Comparison of ENCODE assay signal across 23 cellular contexts in genomic region chr14:74648643-74649042, GRCh38. TPM values are rescaled to one million over a fixed set of nuclear protein-coding genes. Genes with fewer than 3 reads are reported as not detected.
DNase-seq lines count a peak whose midpoint lies in the region; ATAC-seq, FAIRE-seq and TF ChIP-seq lines count a peak whose summit lies in the region.
"Had no signal": no experiment of that assay in that cellular context is flagged by ENCODE, and none has a peak within 500 bp of the region (broad histone marks: within the 10 kb centered on the region; RNA-seq: fewer than 3 reads in every experiment).

No MANE protein-coding gene starts in this region.

- no peak overlapping the region for H3K18ac ChIP-seq in H1 (ENCODE audit: extremely low read depth, low read length)

- H3K27me3 Mint-ChIP-seq in CD4-positive, CD25-positive, alpha-beta regulatory T cell = peaks cover 5% of the 10 kb centered on the region
- H3K27me3 Mint-ChIP-seq in nephron (ENCODE audit: low read depth) = no peaks in the 10 kb centered on the region
- H3K27me3 Mint-ChIP-seq in type B pancreatic cell = peaks cover 3% of the 10 kb centered on the region
- H3K27me3 Mint-ChIP-seq: activated naive CD4-positive, alpha-beta T cell treated with anti-CD3 and anti-CD28 coated beads, Interleukin-2, amount 50 U/mL, for 24 hours had no signal

- no peak for FAIRE-seq in H1 (lab: Jason Lieb, UNC)
- FAIRE-seq: islet of Langerhans had no signal

- CTCF ChIA-PET in H1 (lab: Charles Lee; ENCODE audit: partially characterized antibody) = interaction anchor here (1.0 to 8.7 kb wide), 5 partner anchors 8 to 257 kb away, joined by 3 to 87 read pairs (median 6); partner anchors contain the start of gene LTBP2

- H3K14ac ChIP-seq in H1 (ENCODE audit: insufficient read length) = no peak overlapping the region

- H3K4me1 ChIP-seq in CD4-positive, CD25-positive, alpha-beta regulatory T cell (ENCODE audit: control insufficient read depth, insufficient read depth, low read length, poor library complexity, severe bottlenecking) = no peaks in the 10 kb centered on the region
- peaks cover 0 to 11% (median 4%) of the 10 kb centered on the region in 4 experiments; a peak in 5 of 7 replicates for H3K4me1 ChIP-seq in H1 (replicated peaks in 1 of 4; ENCODE audit: control insufficient read depth in 3 of 4, insufficient read depth in 4 of 4, low read length in 3 of 4)
- H3K4me1 ChIP-seq: colonic mucosa, Peyer's patch had no signal

- no peaks in the 10 kb centered on the region for H3K36me3 Mint-ChIP-seq in CD4-positive, CD25-positive, alpha-beta regulatory T cell
- no peaks in the 10 kb centered on the region for H3K36me3 Mint-ChIP-seq in nephron (ENCODE audit: low read depth)
- no peaks in the 10 kb centered on the region for H3K36me3 Mint-ChIP-seq in type B pancreatic cell
- H3K36me3 Mint-ChIP-seq: activated naive CD4-positive, alpha-beta T cell treated with anti-CD3 and anti-CD28 coated beads, Interleukin-2, amount 50 U/mL, for 24 hours; CD4-positive, alpha-beta memory T cell had no signal

- no peaks in the 10 kb centered on the region for H3K79me2 ChIP-seq in H1 (ENCODE audit: control insufficient read depth in 1 of 2, insufficient read depth in 2 of 2, low read length in 2 of 2)

- H3K9me3 ChIP-seq in CD4-positive, CD25-positive, alpha-beta regulatory T cell (ENCODE audit: control insufficient read depth in 2 of 2, low read length in 2 of 2) = no peaks in the 10 kb centered on the region
- H3K9me3 ChIP-seq in H1 (ENCODE audit: insufficient read depth in 2 of 2, low read depth in 1 of 2, low read length in 1 of 2) = no peaks in the 10 kb centered on the region
- H3K9me3 ChIP-seq: colonic mucosa, lower lobe of right lung, Peyer's patch, testis had no signal

- no peak overlapping the region for H2AK5ac ChIP-seq in H1 (ENCODE audit: low read depth, low read length)

- H2AFZ ChIP-seq in H1 (ENCODE audit: low read length) = no peak overlapping the region
- H2AFZ ChIP-seq: GM23248 had no signal

- H4K8ac ChIP-seq in H1 (ENCODE audit: extremely low read depth, insufficient read depth, low read length) = no peak overlapping the region

- H3K9ac ChIP-seq in H1 (replicated peaks in 1 of 4; ENCODE audit: extremely low read depth in 1 of 4, low read depth in 3 of 4, low read length in 3 of 4) = no peak overlapping the region
- H3K9ac ChIP-seq: GM23248 had no signal

- no peak overlapping the region for H4K5ac ChIP-seq in H1 (ENCODE audit: insufficient read length, low read depth, low read length)

- H3K4me3 Mint-ChIP-seq in CD4-positive, CD25-positive, alpha-beta regulatory T cell = no peak overlapping the region
- peak overlapping the region in 1 of 3 experiments; percentile 71 for H3K4me3 Mint-ChIP-seq in nephron
- H3K4me3 Mint-ChIP-seq in type B pancreatic cell = no peak overlapping the region
- H3K4me3 Mint-ChIP-seq: activated naive CD4-positive, alpha-beta T cell treated with anti-CD3 and anti-CD28 coated beads, Interleukin-2, amount 50 U/mL, for 24 hours; activated T-cell treated with anti-CD3 and anti-CD28 coated beads, Interleukin-2, amount 50 U/mL, for 72 hours; CD4-positive, alpha-beta memory T cell; stimulated activated memory B cell treated with anti-CD40 and anti-IgM and Interleukin-4, amounts not matched to agents 10 μg/mL and 1 μg/mL and 100 μg/mL, for 72 hours had no signal

- H2BK5ac ChIP-seq in H1 (ENCODE audit: low read depth, low read length) = no peak overlapping the region

- ATAC-seq in CD4-positive, CD25-positive, alpha-beta regulatory T cell (ENCODE audit: low read depth in 2 of 2) = no peak
- ATAC-seq in GM21390 (IDR thresholded peaks at IDR 0.05; ENCODE audit: unreplicated experiment) (no peak), HG02642 (IDR thresholded peaks at IDR 0.05; ENCODE audit: poor library complexity, unreplicated experiment) (no peak)
- ATAC-seq: activated CD4-positive, CD25-positive, alpha-beta regulatory T cell treated with anti-CD3 and anti-CD28 coated beads, Interleukin-2, amount 50 U/mL, for 24 hours; activated T-cell treated with anti-CD3 and anti-CD28 coated beads, Interleukin-2, amount 50 U/mL, for 72 hours; stimulated activated memory B cell treated with anti-CD40 and anti-IgM and Interleukin-4, amounts not matched to agents 10 μg/mL and 1 μg/mL and 100 μg/mL, for 72 hours had no signal

- no peaks in the 10 kb centered on the region for H3K79me1 ChIP-seq in H1 (ENCODE audit: low read depth, low read length)

- no peak overlapping the region for H2BK15ac ChIP-seq in H1 (ENCODE audit: low read length)

- no peak overlapping the region for H2BK12ac ChIP-seq in H1 (ENCODE audit: low read depth, low read length)

- no peaks in the 10 kb centered on the region for H3K9me3 Mint-ChIP-seq in CD4-positive, CD25-positive, alpha-beta regulatory T cell
- H3K9me3 Mint-ChIP-seq in nephron (no peaks in the 10 kb centered on the region), type B pancreatic cell (no peaks in the 10 kb centered on the region)
- H3K9me3 Mint-ChIP-seq: activated naive CD4-positive, alpha-beta T cell treated with anti-CD3 and anti-CD28 coated beads, Interleukin-2, amount 50 U/mL, for 24 hours; activated T-cell treated with anti-CD3 and anti-CD28 coated beads, Interleukin-2, amount 50 U/mL, for 72 hours; CD4-positive, alpha-beta memory T cell; stimulated activated memory B cell treated with anti-CD40 and anti-IgM and Interleukin-4, amounts not matched to agents 10 μg/mL and 1 μg/mL and 100 μg/mL, for 72 hours had no signal

- TF ChIP-seq CTCF in H1 (IDR thresholded peaks at IDR 0.05; ENCODE audit: control extremely low read depth in 1 of 3, insufficient read depth in 1 of 3, low read depth in 1 of 3, low read length in 3 of 3) = no peak
- no peak for TF ChIP-seq CTCF in nephron (IDR thresholded peaks at IDR 0.05; ENCODE audit: unreplicated experiment in 3 of 3)
- TF ChIP-seq CTCF in type B pancreatic cell (conservative IDR thresholded peaks at IDR 0.05) = no peak

- WGBS in H1 (ENCODE audit: extremely low coverage in 1 of 2, insufficient coverage in 1 of 2, insufficient read length in 1 of 2, insufficient replicate concordance in 2 of 2, low coverage in 1 of 2, low lambda C conversion rate in 2 of 2, missing lambda C conversion rate in 1 of 2), 2 experiments = 85% methylated on average over 9 of the region's 9 CpGs; no CpG with 5 or more reads in 1 of the 2 experiments

- H3K27me3 ChIP-seq in CD4-positive, CD25-positive, alpha-beta regulatory T cell (ENCODE audit: control insufficient read depth, insufficient read depth, low read length) = peaks cover 2% of the 10 kb centered on the region
- no peaks in the 10 kb centered on the region for H3K27me3 ChIP-seq in H1 (replicated peaks in 1 of 4; ENCODE audit: control insufficient read depth in 3 of 4, extremely low read depth in 1 of 4, insufficient read depth in 3 of 4, low read length in 3 of 4)
- H3K27me3 ChIP-seq: colonic mucosa, Peyer's patch, testis had no signal

- TF ChIP-seq EP300 in H1 (IDR thresholded peaks at IDR 0.05; ENCODE audit: borderline replicate concordance in 1 of 2, low read depth in 2 of 2, low read length in 2 of 2) = no peak

- no peak overlapping the region for H3K4me2 ChIP-seq in H1 (ENCODE audit: insufficient read depth in 1 of 2, low read depth in 2 of 2, low read length in 2 of 2)

- peaks cover 3% of the 10 kb centered on the region for H3K36me3 ChIP-seq in CD4-positive, CD25-positive, alpha-beta regulatory T cell (ENCODE audit: control insufficient read depth, insufficient read depth, low read length)
- no peaks in the 10 kb centered on the region for H3K36me3 ChIP-seq in H1 (ENCODE audit: control insufficient read depth in 2 of 4, insufficient read depth in 4 of 4, low read length in 3 of 4)
- H3K36me3 ChIP-seq: colonic mucosa, lower lobe of right lung, Peyer's patch had no signal

- no peak overlapping the region for H3K4me3 ChIP-seq in CD4-positive, CD25-positive, alpha-beta regulatory T cell (ENCODE audit: low read depth, low read length)
- no peak overlapping the region for H3K4me3 ChIP-seq in H1 (ENCODE audit: extremely low read depth in 1 of 4, insufficient read depth in 2 of 4, low read depth in 3 of 4, low read length in 4 of 4)
- H3K4me3 ChIP-seq: colonic mucosa, GM23248, lower lobe of right lung, Peyer's patch, testis had no signal

- no peak overlapping the region for H3K27ac ChIP-seq in CD4-positive, CD25-positive, alpha-beta regulatory T cell (ENCODE audit: insufficient read depth, low read length, poor library complexity, severe bottlenecking)
- no peak overlapping the region for H3K27ac ChIP-seq in H1 (ENCODE audit: low read depth, low read length)
- H3K27ac ChIP-seq: colonic mucosa, GM23248, lower lobe of right lung, Peyer's patch had no signal

- peaks cover 2 to 9% (median 7%) of the 10 kb centered on the region in 4 donors for H3K4me1 Mint-ChIP-seq in CD4-positive, CD25-positive, alpha-beta regulatory T cell
- peaks cover 64% of the 10 kb centered on the region for H3K4me1 Mint-ChIP-seq in nephron
- H3K4me1 Mint-ChIP-seq in type B pancreatic cell (ENCODE audit: unreplicated experiment) = peaks cover 25% of the 10 kb centered on the region
- H3K4me1 Mint-ChIP-seq: stimulated activated memory B cell treated with anti-CD40 and anti-IgM and Interleukin-4, amounts not matched to agents 10 μg/mL and 1 μg/mL and 100 μg/mL, for 72 hours had no signal

- H3K27ac Mint-ChIP-seq in CD4-positive, CD25-positive, alpha-beta regulatory T cell = peak overlapping the region in 2 of 3 donors; percentile 49 to 67
- H3K27ac Mint-ChIP-seq in nephron (peak overlapping the region; percentile 84 to 99 (median 98)), type B pancreatic cell (no peak overlapping the region)
- H3K27ac Mint-ChIP-seq: activated naive CD4-positive, alpha-beta T cell treated with anti-CD3 and anti-CD28 coated beads, Interleukin-2, amount 50 U/mL, for 24 hours; activated T-cell treated with anti-CD3 and anti-CD28 coated beads, Interleukin-2, amount 50 U/mL, for 72 hours; stimulated activated memory B cell treated with anti-CD40 and anti-IgM and Interleukin-4, amounts not matched to agents 10 μg/mL and 1 μg/mL and 100 μg/mL, for 72 hours had no signal

- no peaks in the 10 kb centered on the region for H4K20me1 ChIP-seq in H1 (replicated peaks in 1 of 2; ENCODE audit: control insufficient read depth in 1 of 2, insufficient read depth in 2 of 2, low read length in 2 of 2)

- H4K91ac ChIP-seq in H1 (replicated peaks; ENCODE audit: insufficient read length, low read length) = peak overlapping the region; percentile 25

- no peaks in the 10 kb centered on the region; the same call in 1 of the 2 replicates for H3K23me2 ChIP-seq in H1 (ENCODE audit: low read depth, low read length)

- DNase-seq in CD4-positive, CD25-positive, alpha-beta regulatory T cell = no peak
- peak; percentile 59 for DNase-seq in NCI-H69 (lab: John Stamatoyannopoulos, UW)
- DNase-seq in H1 (ENCODE audit: low read depth in 1 of 2, low spot score in 2 of 2) = no peak
- no peak for DNase-seq in type B pancreatic cell (ENCODE audit: extremely low spot score, unreplicated experiment)
- DNase-seq in activated T-cell treated with anti-CD3 and anti-CD28 coated beads, Interleukin-2, amount 50 U/mL, for 1 hour = no peak
- DNase-seq: activated T-cell treated with anti-CD3 and anti-CD28 coated beads, Interleukin-2, amount 50 U/mL, for 72 hours; CD4-positive, alpha-beta memory T cell; colonic mucosa; foreskin melanocyte; GF-D8; hippocampal formation; KG1; lower lobe of right lung had no signal

- no peak for TF ChIP-seq POLR2A in H1 (IDR thresholded peaks at IDR 0.05; ENCODE audit: control extremely low read depth in 1 of 2, low read depth in 2 of 2, low read length in 2 of 2)

- no peak overlapping the region for H2BK120ac ChIP-seq in H1 (replicated peaks; ENCODE audit: low read depth, low read length)

- no peak overlapping the region for H3K56ac ChIP-seq in H1 (replicated peaks; ENCODE audit: insufficient read length, low read depth, low read length)

- H3K23ac ChIP-seq in H1 (ENCODE audit: insufficient read length) = no peak overlapping the region

- POLR2A ChIA-PET in H1 (lab: Charles Lee; ENCODE audit: partially characterized antibody) = interaction anchor here (1.9 to 5.5 kb wide), 2 partner anchors 11 to 18 kb away, joined by 5 to 26 read pairs; no protein-coding TSS in a partner anchor

- H2BK20ac ChIP-seq in H1 (ENCODE audit: low read length) = no peak overlapping the region

- no peak for TF ChIP-seq RAD21 in H1 (IDR thresholded peaks at IDR 0.05 in 1 of 2, conservative IDR thresholded peaks at IDR 0.05 in 1 of 2; ENCODE audit: low read depth in 2 of 2, low read length in 2 of 2)

- H3K4ac ChIP-seq in H1 (replicated peaks; ENCODE audit: insufficient read length, low read depth, low read length) = no peak overlapping the region

RNA-seq across cellular contexts. Expression of gene LTBP2, which starts 36.6 kb away (rescaled TPM):
- 0.54 TPM for total RNA-seq in CD4-positive, CD25-positive, alpha-beta regulatory T cell
- under 1 TPM; 0.02 to 0.25 (median 0.14) TPM for polyA plus RNA-seq in CD4-positive, CD25-positive, alpha-beta regulatory T cell
- 0.59 and 0.89 TPM in 2 replicates for total RNA-seq in H1 (2021; fragmentation: NEBNext Ultra II Directional; extraction: Animal tissue kit (Norgen Biotek cat#: 25700))
- polyA plus RNA-seq in H1 (2011; rRNA removed) = 0.48 and 0.67 TPM in 2 replicates
- polyA plus RNA-seq in H1 (2011; cell fraction: cytosol; rRNA removed) = 0.41 TPM
- polyA plus RNA-seq in H1 (2011; cell fraction: nucleus; rRNA removed) = 1.7 TPM
- polyA plus RNA-seq in H1 (2012, experiment 1 of 2) = 0.46 to 0.62 TPM (median 0.55 TPM) in 4 replicates
- polyA plus RNA-seq in H1 (2012, experiment 2 of 2) = 0.34 TPM
- 0.32 TPM for polyA plus RNA-seq in H1 (2013, experiment 1 of 2)
- polyA plus RNA-seq in H1 (2013, experiment 2 of 2) = 0.28 TPM
- 0.51 and 0.66 TPM in 2 replicates for polyA minus RNA-seq in H1 (2011; rRNA and poly(A)+ RNA removed)
- 0.73 TPM for polyA minus RNA-seq in H1 (2011; cell fraction: cytosol; rRNA and poly(A)+ RNA removed)
- 1.4 TPM for polyA minus RNA-seq in H1 (2011; cell fraction: nucleus; rRNA and poly(A)+ RNA removed)
- 1.1 and 2.4 TPM in 2 replicates for total RNA-seq in type B pancreatic cell (ENCODE audit: low replicate concordance)
